In the genomic region with DNA sequence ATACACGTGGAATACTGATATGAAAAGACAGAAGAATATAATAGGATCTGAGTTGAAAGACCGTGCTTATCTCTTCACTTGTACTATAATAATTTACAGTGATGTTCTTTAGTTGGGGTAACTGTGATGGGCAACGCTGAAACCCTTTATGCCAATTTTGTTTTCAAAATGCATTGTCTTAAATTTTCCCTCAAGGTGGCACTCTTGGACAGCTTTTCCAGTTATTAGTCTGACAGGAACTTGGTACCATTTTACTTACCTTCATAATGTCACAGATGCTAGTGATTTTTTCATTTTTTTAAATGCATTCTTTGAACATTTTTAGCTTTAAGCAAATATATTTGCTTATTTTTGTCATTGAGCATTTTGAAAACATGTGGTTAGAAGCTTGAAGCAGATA, we compare ENCODE assay signal across 8 cellular contexts. TPM values are rescaled to one million over a fixed set of nuclear protein-coding genes. Genes with fewer than 3 reads are reported as not detected.
DNase-seq lines count a peak whose midpoint lies in the region; ATAC-seq, FAIRE-seq and TF ChIP-seq lines count a peak whose summit lies in the region.
"Not testable (repeated sequence)": the region's sequence is repeated elsewhere in the genome, so short reads cannot be mapped to it uniquely, and the experiment has no call there.

No MANE protein-coding gene starts in this region.

- H3K9me2 ChIP-seq in Karpas-422 (replicated peaks; ENCODE audit: insufficient read depth, low read length); OCI-LY7 (ENCODE audit: insufficient read depth, low read length): not testable (repeated sequence)

- FAIRE-seq in TTC549 (lab: Jason Lieb, UNC) (peak; percentile 91), endometrium (lab: Jason Lieb, UNC) (peak; percentile 61), HepG2 (lab: Jason Lieb, UNC) (peak; percentile 57)

- H3K9me3 ChIP-seq in Karpas-422 (ENCODE audit: low read length); OCI-LY7 (ENCODE audit: low read length); HepG2 (ENCODE audit: low read length): not testable (repeated sequence)

- not testable (repeated sequence) for BruUV-seq in OCI-LY7 (replicated peaks; lab: Mats Ljungman, UMichigan); HepG2 (replicated peaks; lab: Mats Ljungman, UMichigan)

- not testable (repeated sequence) for H3K36me3 ChIP-seq in Karpas-422 (ENCODE audit: insufficient read depth, low read length); OCI-LY7 (ENCODE audit: insufficient read depth, low read length); HepG2 (replicated peaks in 1 of 2; ENCODE audit: control insufficient read depth in 1 of 2, insufficient read depth in 2 of 2, low read length in 2 of 2)

- in situ Hi-C loops in HepG2 (cut with HindIII; ENCODE audit: extremely low pct_ligation_motif_present, low pct_unique_long_range_greater_than_20kb), result loop anchor here (10.0 kb wide), 1 partner anchor 586 kb away; no protein-coding TSS in a partner anchor

- not testable (repeated sequence) for H3K79me2 ChIP-seq in Karpas-422 (ENCODE audit: low read length); OCI-LY7 (ENCODE audit: insufficient read depth, low read depth, low read length); HepG2 (ENCODE audit: insufficient read depth, low read length)

- intact Hi-C loops in OCI-LY7 (cut with micrococcal nuclease; ENCODE audit: unreplicated experiment), result loop anchor here (10.0 kb wide), 1 partner anchor 176 kb away; no protein-coding TSS in a partner anchor
- intact Hi-C loops in HepG2 (cut with micrococcal nuclease; ENCODE audit: unreplicated experiment), result loop anchor here (1.0 to 2.0 kb wide), 4 partner anchors 84 to 587 kb away; no protein-coding TSS in a partner anchor

- TF ChIP-seq POLR2A in HepG2 (IDR thresholded peaks at IDR 0.05; ENCODE audit: insufficient read depth in 1 of 2, low read depth in 2 of 2, low read length in 2 of 2), result not testable (repeated sequence)

- DNase-seq in Daoy (ENCODE audit: low read depth), result peak; percentile 6
- peak; percentile 72 for DNase-seq in Karpas-422
- peak; percentile 1 for DNase-seq in NCI-H2029 (lab: John Stamatoyannopoulos, UW)
- peak; percentile 9 for DNase-seq in OCI-LY7 (ENCODE audit: low spot score)
- DNase-seq in HepG2 (ENCODE audit: low spot score), result peak; percentile 17

- POLR2A ChIA-PET in OCI-LY7 (lab: Charles Lee); HepG2 (lab: Yijun Ruan, JAX): not testable (repeated sequence)

- 0 out of 2 replicates have a peak, but pooled peaks have one; percentile 12 for TF ChIP-seq RAD21 in HepG2 (CRISPR knock-in tag; IDR thresholded peaks at IDR 0.05)

- ATAC-seq in HepG2, result peak; percentile 54; the same call in 2 of the 3 replicates

- TF ChIP-seq CTCF in 22Rv1 (IDR thresholded peaks at IDR 0.05) (peak; percentile 71), OCI-LY7 (conservative IDR thresholded peaks at IDR 0.05; ENCODE audit: low read length) (peak; percentile 60), HepG2 (CRISPR knock-in tag; IDR thresholded peaks at IDR 0.05) (peak; percentile 63)

- H3K27me3 ChIP-seq in Karpas-422 (ENCODE audit: low read length); HepG2 (ENCODE audit: control insufficient read depth in 1 of 2, insufficient read depth in 2 of 2, low read length in 2 of 2): not testable (repeated sequence)

- not testable (repeated sequence) for H3K27ac ChIP-seq in 22Rv1; Karpas-422 (ENCODE audit: low read length); OCI-LY7 (ENCODE audit: low read depth, low read length, poor library complexity, severe bottlenecking); HepG2 (ENCODE audit: extremely low read length, insufficient read depth, low read length)

- not testable (repeated sequence) for H3K4me2 ChIP-seq in Karpas-422 (ENCODE audit: low read depth, low read length, poor library complexity, severe bottlenecking); OCI-LY7 (ENCODE audit: low read length); HepG2 (ENCODE audit: low read depth, low read length)

- not testable (repeated sequence) for H3K9ac ChIP-seq in Karpas-422 (ENCODE audit: low read length); HepG2 (ENCODE audit: insufficient read depth, low read depth, low read length)

- 12% methylated on average over 3 of the region's 3 CpGs for WGBS in HepG2 (ENCODE audit: low lambda C conversion rate)

- not testable (repeated sequence) for H2AFZ ChIP-seq in Karpas-422 (ENCODE audit: low read length); OCI-LY7 (ENCODE audit: low read length); HepG2 (ENCODE audit: low read length)

- H3K4me1 ChIP-seq in Karpas-422 (ENCODE audit: low read length); OCI-LY7 (ENCODE audit: insufficient read depth, low read length, poor library complexity, severe bottlenecking); HepG2 (ENCODE audit: insufficient read depth, low read length): not testable (repeated sequence)

- CTCF ChIA-PET in OCI-LY7 (lab: Charles Lee; ENCODE audit: unreplicated experiment), result not testable (repeated sequence)
- CTCF ChIA-PET in HepG2 (lab: Yijun Ruan, JAX; ENCODE audit: low intra/inter-chr PET ratio, low total read pairs), result interaction anchor here (0.8 to 3.2 kb wide), 3 partner anchors 85 to 587 kb away, joined by 3 to 18 read pairs (median 4); no protein-coding TSS in a partner anchor

- TF ChIP-seq EP300 in HepG2 (IDR thresholded peaks at IDR 0.05; ENCODE audit: low read depth in 2 of 2, low read length in 2 of 2); HepG2 (CRISPR knock-in tag; IDR thresholded peaks at IDR 0.05; ENCODE audit: borderline replicate concordance): not testable (repeated sequence)

- H4K20me1 ChIP-seq in Karpas-422 (ENCODE audit: insufficient read depth, low read depth, low read length); OCI-LY7 (ENCODE audit: insufficient read depth, low read length); HepG2 (ENCODE audit: insufficient read depth, low read length): not testable (repeated sequence)

- not testable (repeated sequence) for H3K4me3 ChIP-seq in Karpas-422 (ENCODE audit: low read length); OCI-LY7 (ENCODE audit: low read depth, low read length, poor library complexity, severe bottlenecking); HepG2 (replicated peaks in 1 of 3; ENCODE audit: insufficient read depth in 1 of 3, low read depth in 2 of 3, low read length in 3 of 3)

TF ChIP-seq in HepG2, 621 proteins besides CTCF, POLR2A, EP300 and RAD21:
- TF ChIP-seq STAG1 (CRISPR knock-in tag; IDR thresholded peaks at IDR 0.05), result peak; percentile 72

RNA-seq across cellular contexts. Expression of a gene that starts 16.1 kb away (rescaled TPM):
- 6.7 and 10.6 TPM in 2 replicates for total RNA-seq in Daoy (2014; rRNA removed; shearing (Covaris generic))
- total RNA-seq in Karpas-422 (2014; rRNA removed; shearing (Covaris generic); ENCODE audit: low replicate concordance), result 22.9 and 41.0 TPM in 2 replicates
- 20.7 and 28.6 TPM in 2 replicates for total RNA-seq in OCI-LY7 (2014; rRNA removed; shearing (Covaris generic))
- total RNA-seq in OCI-LY7 (2022), result 28.8 and 30.3 TPM in 2 replicates
- 13.1 and 17.4 TPM in 2 replicates for total RNA-seq in HepG2 (2016; rRNA removed; fragmentation: Illumina TruSeq; extraction: Trizol)
- total RNA-seq in HepG2 (2016; cell fraction: cytosol; rRNA removed; fragmentation: Illumina TruSeq; extraction: Trizol; ENCODE audit: low read depth), result 2.6 and 3.4 TPM in 2 replicates
- total RNA-seq in HepG2 (2016; cell fraction: insoluble cytoplasmic fraction; rRNA removed; fragmentation: Illumina TruSeq; extraction: Trizol), result 10.3 and 18.7 TPM in 2 replicates
- total RNA-seq in HepG2 (2016; cell fraction: membrane; rRNA removed; fragmentation: Illumina TruSeq; extraction: Trizol), result 4.1 and 4.4 TPM in 2 replicates
- total RNA-seq in HepG2 (2016; cell fraction: nucleus; rRNA removed; fragmentation: Illumina TruSeq; extraction: Trizol), result 22.7 and 23.9 TPM in 2 replicates
- 5.2 and 7.9 TPM in 2 replicates for polyA plus RNA-seq in HepG2 (2011; rRNA removed)
- polyA plus RNA-seq in HepG2 (2011; cell fraction: cytosol; rRNA removed), result 3.9 and 4.1 TPM in 2 replicates
- polyA plus RNA-seq in HepG2 (2011; cell fraction: nucleus; rRNA removed), result 4.3 and 5.7 TPM in 2 replicates
- polyA plus RNA-seq in HepG2 (2012), result 2.9 and 3.3 TPM in 2 replicates
- 0.67 and 1.2 TPM in 2 replicates for polyA plus RNA-seq in HepG2 (2016; cell fraction: cytosol; fragmentation: Illumina TruSeq; extraction: Trizol; ENCODE audit: low read depth)
- 4.6 and 5.2 TPM in 2 replicates for polyA plus RNA-seq in HepG2 (2016; cell fraction: insoluble cytoplasmic fraction; fragmentation: Illumina TruSeq; extraction: Trizol; ENCODE audit: low read depth)
- polyA plus RNA-seq in HepG2 (2016; cell fraction: membrane; fragmentation: Illumina TruSeq; extraction: Trizol; ENCODE audit: low read depth), result 1.3 and 1.8 TPM in 2 replicates
- polyA plus RNA-seq in HepG2 (2016; cell fraction: nucleus; fragmentation: Illumina TruSeq; extraction: Trizol; ENCODE audit: insufficient read depth, low read depth), result 13.5 and 15.5 TPM in 2 replicates
- polyA minus RNA-seq in HepG2 (2011; rRNA and poly(A)+ RNA removed; ENCODE audit: low replicate concordance), result 72.7 and 91.4 TPM in 2 replicates
- polyA minus RNA-seq in HepG2 (2011; cell fraction: cytosol; rRNA and poly(A)+ RNA removed), result 11.3 and 13.6 TPM in 2 replicates
- polyA minus RNA-seq in HepG2 (2011; cell fraction: nucleus; rRNA and poly(A)+ RNA removed), result 20.4 and 25.5 TPM in 2 replicates

Comparison
In these comparisons a context has a peak if more than half of its experiments do, and no peak if none do; other contexts are left out.
1. DNase-seq: peak in every context shown above with its lines; median percentile 72 in Karpas-422; 17 in HepG2; 9 in OCI-LY7; 6 in Daoy; 1 in NCI-H2029.